Comparison of ENCODE assay signal across 8 cellular contexts in genomic region chr3:49120438-49121135, GRCh38. TPM values are rescaled to one million over a fixed set of nuclear protein-coding genes. Genes with fewer than 3 reads are reported as not detected.
DNase-seq lines count a peak whose midpoint lies in the region; ATAC-seq and TF ChIP-seq lines count a peak whose summit lies in the region.

USP19 (minus strand) TSS chr3:49120823; CDS start chr3:49119145, 1,678 bp downstream.

- ATAC-seq in Right ventricle myocardium inferior = peak; percentile 93

- H2BK12ac ChIP-seq in trophoblast cell (ENCODE audit: low read length) = no peak within 1 kb of the TSS

- H3K4me3 ChIP-seq in GM06990 (replicated peaks; ENCODE audit: low read depth, low read length) = peak within 1 kb of the TSS; percentile 79
- peak within 1 kb of the TSS; percentile 99 for H3K4me3 ChIP-seq in HEK293 (ENCODE audit: low read depth, low read length)
- peak within 1 kb of the TSS; percentile 95 for H3K4me3 ChIP-seq in trophoblast cell (ENCODE audit: low read depth, low read length)
- peak within 1 kb of the TSS; percentile 64 to 86 (median 78) for H3K4me3 ChIP-seq in transverse colon

- H3K27ac ChIP-seq in HEK293 (ENCODE audit: extremely low read depth, low read depth, low read length) (peak within 1 kb of the TSS; percentile 69), trophoblast cell (ENCODE audit: low read depth, low read length) (peak within 1 kb of the TSS; percentile 84), transverse colon (peak within 1 kb of the TSS; percentile 89 to 98 (median 94))

- H3K4ac ChIP-seq in trophoblast cell (ENCODE audit: low read depth, low read length) = peak within 1 kb of the TSS; percentile 81

- in situ Hi-C loops in transverse colon (cut with MboI; ENCODE audit: low pct_ligation_motif_present in 1 of 4, low pct_unique_long_range_greater_than_20kb in 1 of 4, low sequenced_read_pairs in 3 of 4) = loop anchor here in 1 of 4 donors (5.0 kb wide), 1 partner anchor 47 kb away; the partner anchor contains the start of gene CCDC71

- H3K27me3 ChIP-seq in GM06990 (replicated peaks; ENCODE audit: control insufficient read depth, insufficient read depth, low read length) (no peaks in the 10 kb centered on the region), trophoblast cell (ENCODE audit: insufficient read depth, low read length) (no peaks in the 10 kb centered on the region), transverse colon (no peaks in the 10 kb centered on the region)

- peak within 1 kb of the TSS; percentile 33 for H2BK5ac ChIP-seq in trophoblast cell (ENCODE audit: low read depth, low read length, poor library complexity)

- WGBS in trophoblast cell (ENCODE audit: extremely low coverage, insufficient coverage, insufficient read length) = no CpG with 5 or more reads among the region's 70 CpGs
- 0% methylated on average over 47 of the region's 70 CpGs; no CpG with 5 or more reads in 1 of the 2 donors for WGBS in transverse colon (ENCODE audit: low coverage in 1 of 2), 2 donors

- TF ChIP-seq CTCF in GM06990 (IDR thresholded peaks at IDR 0.05; ENCODE audit: insufficient read depth, low read length, poor library complexity, severe bottlenecking) (no peak), HEK293 (tag by site-specific recombination; IDR thresholded peaks at IDR 0.05) (0 out of 2 replicates have a peak, but pooled peaks have one; percentile 36), transverse colon (IDR thresholded peaks at IDR 0.05) (peak in 2 of 5 experiments; percentile 22 to 35)

- peak; percentile 98 for DNase-seq in GM06990 (ENCODE audit: extremely low read depth, insufficient read length)
- peak; percentile 76 for DNase-seq in NCI-H1048 (lab: John Stamatoyannopoulos, UW)
- DNase-seq in SW 1271 (lab: John Stamatoyannopoulos, UW) = peak; percentile 52 to 73
- peak; percentile 93 for DNase-seq in activated naive CD8-positive, alpha-beta T cell treated with anti-CD3 and anti-CD28 coated beads, Interleukin-2, amount 50 U/mL, for 16 hours (ENCODE audit: low read depth, low spot score)
- peak; percentile 98 for DNase-seq in Right ventricle myocardium inferior (ENCODE audit: missing footprints)
- DNase-seq in trophoblast cell = peak; percentile 90 to 94
- DNase-seq in transverse colon = peak; percentile 97

- H2AK5ac ChIP-seq in trophoblast cell (ENCODE audit: low read length) = peak within 1 kb of the TSS; percentile 76

- H3K79me2 ChIP-seq in trophoblast cell (ENCODE audit: control insufficient read depth, insufficient read depth, low read length, poor library complexity) = peaks cover 6% of the 10 kb centered on the region

- TF ChIP-seq POLR2A in transverse colon (IDR thresholded peaks at IDR 0.05) = peak; percentile 90

- intact Hi-C loops in Right ventricle myocardium inferior (cut with DNase I) = no loop called here
- intact Hi-C loops in transverse colon (cut with DNase I; ENCODE audit: low total_unique reads) = no loop called here

- H4K12ac ChIP-seq in trophoblast cell (ENCODE audit: low read depth, low read length) = peak within 1 kb of the TSS; percentile 68

- H3K4me1 ChIP-seq in HEK293 (ENCODE audit: control insufficient read depth, insufficient read depth, low read length) (peaks cover 6% of the 10 kb centered on the region; the same call in 1 of the 2 replicates), trophoblast cell (ENCODE audit: control insufficient read depth in 1 of 2, insufficient read depth in 2 of 2, low read length in 2 of 2) (peaks cover 6 to 7% of the 10 kb centered on the region in 2 experiments), transverse colon (peaks cover 8 to 18% (median 13%) of the 10 kb centered on the region in 4 donors)

- peak within 1 kb of the TSS; percentile 46 for H2BK120ac ChIP-seq in trophoblast cell (ENCODE audit: insufficient read depth, low read length, poor library complexity)

- H3K9me3 ChIP-seq in HEK293 (ENCODE audit: control insufficient read depth, insufficient read depth, low read depth, low read length) (no peaks in the 10 kb centered on the region), trophoblast cell (ENCODE audit: insufficient read depth, low read depth, low read length) (peaks cover 3% of the 10 kb centered on the region), transverse colon (no peaks in the 10 kb centered on the region)

- peak within 1 kb of the TSS; percentile 89 for H2AFZ ChIP-seq in trophoblast cell (ENCODE audit: insufficient read depth, low read length, poor library complexity)

- CTCF ChIA-PET in HEK293 (lab: Yijun Ruan, JAX) = interaction anchor here (0.8 to 1.0 kb wide), 2 partner anchors 36 to 50 kb away, joined by 3 to 4 read pairs; no protein-coding TSS in a partner anchor

- H4K8ac ChIP-seq in trophoblast cell (ENCODE audit: low read depth, low read length) = peak within 1 kb of the TSS; percentile 89

- H3K9ac ChIP-seq in trophoblast cell (ENCODE audit: low read length) = peak within 1 kb of the TSS; percentile 91

- H3K23ac ChIP-seq in trophoblast cell (ENCODE audit: low read length) = no peak within 1 kb of the TSS

- H4K91ac ChIP-seq in trophoblast cell (ENCODE audit: low read depth, low read length) = peak within 1 kb of the TSS; percentile 94

- H3K14ac ChIP-seq in trophoblast cell (ENCODE audit: low read length) = peak within 1 kb of the TSS; percentile 88

- no peak for TF ChIP-seq EP300 in transverse colon (IDR thresholded peaks at IDR 0.05; ENCODE audit: low read depth)

- POLR2A ChIA-PET in HEK293 (lab: Yijun Ruan, JAX) = interaction anchor here (0.6 to 2.8 kb wide), 14 partner anchors 9 to 489 kb away, joined by 3 to 31 read pairs (median 4); partner anchors contain the start of genes IMPDH2, LAMB2, QARS1 and QRICH1

- peak within 1 kb of the TSS; percentile 93 for H3K4me2 ChIP-seq in trophoblast cell (ENCODE audit: low read length)

- H3K79me1 ChIP-seq in trophoblast cell (ENCODE audit: low read length) = peaks cover 5% of the 10 kb centered on the region

- peaks cover 18% of the 10 kb centered on the region for H3K36me3 ChIP-seq in GM06990 (ENCODE audit: control insufficient read depth, insufficient read depth, low read length)
- peaks cover 13 to 84% of the 10 kb centered on the region in 2 experiments; a peak in 2 of 3 replicates for H3K36me3 ChIP-seq in HEK293 (ENCODE audit: control insufficient read depth in 2 of 2, insufficient read depth in 1 of 2, low read length in 2 of 2)
- peaks cover 71 to 75% of the 10 kb centered on the region in 2 experiments for H3K36me3 ChIP-seq in trophoblast cell (ENCODE audit: control insufficient read depth in 1 of 2, insufficient read depth in 2 of 2, low read length in 2 of 2)
- H3K36me3 ChIP-seq in transverse colon = peaks cover 0 to 32% (median 18%) of the 10 kb centered on the region in 4 donors

- peak within 1 kb of the TSS; percentile 90 for H3K18ac ChIP-seq in trophoblast cell (ENCODE audit: low read length)

TF ChIP-seq in HEK293, 187 proteins besides CTCF, POLR2A, EP300 and RAD21 (continues in another document):
- peak; percentile 59; the same call in 1 of the 2 replicates for TF ChIP-seq KLF16 (tag by site-specific recombination; IDR thresholded peaks at IDR 0.05)
- TF ChIP-seq ZBTB48 (tag by site-specific recombination; IDR thresholded peaks at IDR 0.05) = 0 out of 2 replicates have a peak, but pooled peaks have one; percentile 30
- TF ChIP-seq ZBTB20 (tag by site-specific recombination; IDR thresholded peaks at IDR 0.05) = peak; percentile 37; the same call in 1 of the 2 replicates
- TF ChIP-seq ZXDB (tag by site-specific recombination; IDR thresholded peaks at IDR 0.05) = peak; percentile 46; the same call in 1 of the 2 replicates
- no peak for TF ChIP-seq ZNF776 (tag by site-specific recombination; IDR thresholded peaks at IDR 0.05; ENCODE audit: borderline replicate concordance)
- TF ChIP-seq KLF8 (tag by site-specific recombination; IDR thresholded peaks at IDR 0.05) = peak; percentile 46; the same call in 1 of the 2 replicates
- no peak for TF ChIP-seq ZNF558 (tag by site-specific recombination; IDR thresholded peaks at IDR 0.05)
- peak; percentile 94 for TF ChIP-seq SP2 (tag by site-specific recombination; IDR thresholded peaks at IDR 0.05)
- 0 out of 2 replicates have a peak, but pooled peaks have one; percentile 39 for TF ChIP-seq ZNF692 (tag by site-specific recombination; IDR thresholded peaks at IDR 0.05)
- TF ChIP-seq ZBTB26 (tag by site-specific recombination; optimal IDR thresholded peaks at IDR 0.05) = peak; percentile 59
- TF ChIP-seq IKZF3 (tag by site-specific recombination; IDR thresholded peaks at IDR 0.05) = no peak
- TF ChIP-seq PBX3 (CRISPR knock-in tag; IDR thresholded peaks at IDR 0.05) = no peak

RNA-seq across cellular contexts. Expression of gene USP19, which starts in this region (rescaled TPM):
- total RNA-seq in Right ventricle myocardium inferior = 54.0 TPM
- 22.0 and 22.9 TPM in 2 replicates for polyA plus RNA-seq in trophoblast cell (2013)
- total RNA-seq in transverse colon = 10 to 100 TPM; 66.5 to 86.2 (median 71.7) TPM

Comparison
In these comparisons a context has a peak if more than half of its experiments do, and no peak if none do; other contexts are left out.
1. Peak in every context shown above with its lines: DNase-seq, ATAC-seq, H3K4me3 ChIP-seq and H3K27ac ChIP-seq.